2 cellular contexts compared by ENCODE assay signal in genomic region chr4:152516156-152516555, GRCh38.
TF ChIP-seq lines count a peak whose summit lies in the region.

No MANE protein-coding gene starts in this region.

TF ChIP-seq in IMR-90, 13 proteins besides CTCF, POLR2A, EP300 and RAD21:
- TF ChIP-seq RFX5 (IDR thresholded peaks at IDR 0.05; ENCODE audit: low read depth, low read length), result no peak
- TF ChIP-seq MXI1 (IDR thresholded peaks at IDR 0.05; ENCODE audit: borderline replicate concordance, low read depth, low read length), result no peak
- TF ChIP-seq CHD1 (IDR thresholded peaks at IDR 0.05; ENCODE audit: low read depth, low read length), result no peak

TF ChIP-seq in K562, 482 proteins besides CTCF, POLR2A, EP300 and RAD21:
- TF ChIP-seq FOS (IDR thresholded peaks at IDR 0.05; ENCODE audit: extremely low read depth, insufficient read length), result no peak
- TF ChIP-seq, protein P1, sequence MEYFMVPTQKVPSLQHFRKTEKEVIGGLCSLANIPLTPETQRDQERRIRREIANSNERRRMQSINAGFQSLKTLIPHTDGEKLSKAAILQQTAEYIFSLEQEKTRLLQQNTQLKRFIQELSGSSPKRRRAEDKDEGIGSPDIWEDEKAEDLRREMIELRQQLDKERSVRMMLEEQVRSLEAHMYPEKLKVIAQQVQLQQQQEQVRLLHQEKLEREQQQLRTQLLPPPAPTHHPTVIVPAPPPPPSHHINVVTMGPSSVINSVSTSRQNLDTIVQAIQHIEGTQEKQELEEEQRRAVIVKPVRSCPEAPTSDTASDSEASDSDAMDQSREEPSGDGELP (CRISPR knock-in tag; IDR thresholded peaks at IDR 0.05; ENCODE audit: borderline replicate concordance), result peak; percentile 68; the same call in 1 of the 2 replicates
